Comparison of ENCODE assay signal across 8 cellular contexts in the genomic region with DNA sequence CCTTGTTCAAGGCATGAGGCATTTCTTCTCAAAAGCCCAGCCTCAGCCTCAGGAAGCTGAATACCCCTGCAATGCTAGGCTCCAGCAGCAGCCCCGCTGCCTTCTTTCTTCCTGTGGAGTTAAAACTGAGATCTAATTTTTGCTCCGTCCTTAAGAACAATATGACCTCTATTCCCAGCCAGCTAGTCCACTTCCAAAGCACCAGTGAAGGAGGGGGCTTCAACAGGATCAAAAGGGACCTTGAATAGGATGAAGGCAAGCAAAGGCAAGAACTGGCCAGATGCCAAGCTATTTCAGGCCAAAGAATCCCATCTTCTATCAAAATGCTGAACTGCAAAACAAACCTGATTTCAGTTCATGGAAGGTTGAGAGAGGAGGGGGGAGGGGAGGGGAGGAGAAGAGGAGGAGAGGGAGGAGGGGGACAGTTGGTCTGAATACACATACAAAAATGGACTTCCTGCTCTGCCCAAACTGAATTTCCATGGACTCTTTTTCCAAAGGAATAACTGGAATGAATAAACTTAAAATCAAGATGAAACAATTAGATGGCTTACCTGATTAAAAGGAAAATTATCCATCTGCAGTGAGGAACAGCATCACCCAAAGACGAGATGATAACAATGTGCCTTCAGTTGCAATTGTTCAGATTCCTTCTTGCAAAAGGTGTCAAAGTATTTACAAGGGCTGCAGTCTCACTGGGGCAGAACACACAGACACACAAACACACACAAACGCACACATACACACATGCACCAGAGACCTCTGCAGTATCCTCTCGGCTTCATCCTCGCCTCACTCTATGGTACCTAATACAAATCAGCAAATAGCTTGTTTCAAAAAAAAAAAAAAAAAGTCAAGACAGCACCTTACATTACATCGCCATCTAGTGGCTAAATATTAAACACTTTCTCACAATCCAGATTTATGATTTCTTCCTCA. TPM values are rescaled to one million over a fixed set of nuclear protein-coding genes. Genes with fewer than 3 reads are reported as not detected.
A peak's percentile ranks its signal among the peaks of the same experiment; 100 is the strongest.
DNase-seq lines count a peak whose midpoint lies in the region; ATAC-seq, FAIRE-seq and TF ChIP-seq lines count a peak whose summit lies in the region.

A gene (minus strand): TSS at position 804 of the 939 bp plus-strand sequence. CDS start 54,399 bp downstream, outside the sequence.

- no peak within 1 kb of the TSS for H3K4me2 ChIP-seq in endothelial cell of umbilical vein (ENCODE audit: insufficient read depth, low read length)

- peak; percentile 75 for TF ChIP-seq CTCF in A673 (conservative IDR thresholded peaks at IDR 0.05; ENCODE audit: low read depth, low read length)
- TF ChIP-seq CTCF in GM12872 (IDR thresholded peaks at IDR 0.05; ENCODE audit: insufficient read depth, low read depth, low read length): peak; percentile 64
- peak; percentile 41 to 50 for TF ChIP-seq CTCF in endothelial cell of umbilical vein (IDR thresholded peaks at IDR 0.05; ENCODE audit: extremely low read depth in 1 of 2, insufficient read depth in 1 of 2, low read depth in 1 of 2, low read length in 2 of 2)

- FAIRE-seq in RCC 7860 (lab: Jason Lieb, UNC) (peak; percentile 76), endothelial cell of umbilical vein (lab: Jason Lieb, UNC) (peak; percentile 67)

- H3K4me1 Mint-ChIP-seq in naive thymus-derived CD4-positive, alpha-beta T cell: peaks cover 0 to 5% (median 4%) of the 10 kb centered on the region in 7 donors

- no peak within 1 kb of the TSS for H3K9ac ChIP-seq in endothelial cell of umbilical vein (replicated peaks; ENCODE audit: extremely low read depth, insufficient read depth, low read length)

- H3K9me1 ChIP-seq in endothelial cell of umbilical vein (replicated peaks; ENCODE audit: control insufficient read depth, extremely low read depth, insufficient read depth, low read length): no peaks in the 10 kb centered on the region

- H3K27ac Mint-ChIP-seq in naive thymus-derived CD4-positive, alpha-beta T cell: no peak within 1 kb of the TSS

- H3K4me1 ChIP-seq in A673 (ENCODE audit: insufficient read depth, low read length, poor library complexity, severe bottlenecking): peaks cover 12% of the 10 kb centered on the region
- H3K4me1 ChIP-seq in endothelial cell of umbilical vein (ENCODE audit: control insufficient read depth, extremely low read depth, insufficient read depth, low read length): no peaks in the 10 kb centered on the region
- no peaks in the 10 kb centered on the region for H3K4me1 ChIP-seq in naive thymus-derived CD4-positive, alpha-beta T cell (ENCODE audit: control insufficient read depth in 2 of 2, insufficient read depth in 2 of 2, low read length in 2 of 2)

- no peak for TF ChIP-seq POLR2A in endothelial cell of umbilical vein (IDR thresholded peaks at IDR 0.05; ENCODE audit: low read depth, low read length)

- no TSS peak for BruUV-seq in A673 (replicated peaks; lab: Mats Ljungman, UMichigan)
- BruUV-seq in endothelial cell of umbilical vein (replicated peaks; lab: Mats Ljungman, UMichigan): no TSS peak

- H3K79me2 ChIP-seq in endothelial cell of umbilical vein (ENCODE audit: control insufficient read depth, insufficient read depth, low read length): no peaks in the 10 kb centered on the region

- intact Hi-C loops in A673 (cut with micrococcal nuclease; ENCODE audit: unreplicated experiment) (loop anchor here (2.0 to 10.0 kb wide), 4 partner anchors 70 to 1113 kb away; no protein-coding TSS in a partner anchor), endothelial cell of umbilical vein (cut with micrococcal nuclease) (loop anchor here (1.0 to 10.0 kb wide), 6 partner anchors 21 to 727 kb away; no protein-coding TSS in a partner anchor)
- intact Hi-C loops in naive thymus-derived CD4-positive, alpha-beta T cell (cut with micrococcal nuclease): loop anchor here (1.0 to 2.0 kb wide), 4 partner anchors 71 to 1134 kb away; no protein-coding TSS in a partner anchor

- peaks cover 10 to 29% (median 25%) of the 10 kb centered on the region in 5 donors for H3K27me3 Mint-ChIP-seq in naive thymus-derived CD4-positive, alpha-beta T cell

- no peaks in the 10 kb centered on the region for H3K36me3 ChIP-seq in A673 (ENCODE audit: insufficient read depth, low read length, poor library complexity, severe bottlenecking)
- H3K36me3 ChIP-seq in endothelial cell of umbilical vein (ENCODE audit: control insufficient read depth in 2 of 2, extremely low read depth in 1 of 2, insufficient read depth in 2 of 2, low read length in 2 of 2): no peaks in the 10 kb centered on the region
- no peaks in the 10 kb centered on the region for H3K36me3 ChIP-seq in naive thymus-derived CD4-positive, alpha-beta T cell (ENCODE audit: control insufficient read depth in 2 of 3, insufficient read depth in 3 of 3, low read length in 3 of 3)

- no peaks in the 10 kb centered on the region for H4K20me1 ChIP-seq in endothelial cell of umbilical vein (replicated peaks; ENCODE audit: control insufficient read depth, extremely low read depth, insufficient read depth, low read length)

- CTCF ChIA-PET in A673 (lab: Charles Lee): interaction anchor here (0.5 to 1.5 kb wide), 18 partner anchors 11 to 1393 kb away, joined by 3 to 18 read pairs (median 3); a partner anchor contains a TSS
- CTCF ChIA-PET in endothelial cell of umbilical vein (lab: Charles Lee): interaction anchor here (0.6 to 5.1 kb wide), 103 partner anchors 9 to 1992 kb away, joined by 3 to 287 read pairs (median 5); a partner anchor contains a TSS
- CTCF ChIA-PET in naive thymus-derived CD4-positive, alpha-beta T cell (lab: Charles Lee): interaction anchor here (0.6 to 1.9 kb wide), 9 partner anchors 35 to 1131 kb away, joined by 3 to 7 read pairs (median 3); a partner anchor contains a TSS

- peak within 1 kb of the TSS in 1 of 10 donors; percentile 51 for H3K4me3 Mint-ChIP-seq in naive thymus-derived CD4-positive, alpha-beta T cell

- POLR2A ChIA-PET in A673 (lab: Charles Lee; ENCODE audit: low non-redundant PET) (interaction anchor here (0.5 to 0.9 kb wide), 3 partner anchors 72 to 207 kb away, joined by 3 to 5 read pairs (median 4); a partner anchor contains a TSS), endothelial cell of umbilical vein (lab: Charles Lee) (interaction anchor here (1.4 kb wide), 1 partner anchor 174 kb away, joined by 14 read pairs; a partner anchor contains a TSS)
- POLR2A ChIA-PET in naive thymus-derived CD4-positive, alpha-beta T cell (lab: Charles Lee): interaction anchor here (1.3 kb wide), 1 partner anchor 174 kb away, joined by 4 read pairs; a partner anchor contains a TSS

- H3K36me3 Mint-ChIP-seq in naive thymus-derived CD4-positive, alpha-beta T cell: no peaks in the 10 kb centered on the region

- peak within 1 kb of the TSS; percentile 53 for H2AFZ ChIP-seq in endothelial cell of umbilical vein (ENCODE audit: low read depth, low read length)

- H3K27ac ChIP-seq in A673 (ENCODE audit: low read depth, low read length, poor library complexity, severe bottlenecking) (no peak within 1 kb of the TSS), endothelial cell of umbilical vein (ENCODE audit: insufficient read depth, low read depth, low read length) (no peak within 1 kb of the TSS)
- no peak within 1 kb of the TSS for H3K27ac ChIP-seq in naive thymus-derived CD4-positive, alpha-beta T cell (ENCODE audit: low read depth, low read length)

- H3K27me3 ChIP-seq in A673 (replicated peaks; ENCODE audit: insufficient read depth, low read depth, low read length, poor library complexity): no peaks in the 10 kb centered on the region
- peaks cover 8 to 17% of the 10 kb centered on the region in 2 experiments for H3K27me3 ChIP-seq in endothelial cell of umbilical vein (ENCODE audit: control insufficient read depth in 2 of 2, insufficient read depth in 2 of 2, low read length in 2 of 2)
- H3K27me3 ChIP-seq in naive thymus-derived CD4-positive, alpha-beta T cell (ENCODE audit: control insufficient read depth in 2 of 2, insufficient read depth in 2 of 2, low read length in 2 of 2): no peaks in the 10 kb centered on the region

- dilution Hi-C loops in endothelial cell of umbilical vein (cut with MboI; ENCODE audit: extremely low pct_ligation_motif_present, low sequenced_read_pairs): no loop called here

- H3K9me3 ChIP-seq in A673 (ENCODE audit: low read depth, low read length, poor library complexity, severe bottlenecking) (no peaks in the 10 kb centered on the region), endothelial cell of umbilical vein (replicated peaks; ENCODE audit: control insufficient read depth, insufficient read depth, low read length) (no peaks in the 10 kb centered on the region)
- H3K9me3 ChIP-seq in naive thymus-derived CD4-positive, alpha-beta T cell (ENCODE audit: control insufficient read depth in 2 of 3, low read length in 3 of 3): no peaks in the 10 kb centered on the region

- DNase-seq in A673 (ENCODE audit: low spot score) (peak; percentile 68), Kasumi-1 (lab: John Stamatoyannopoulos, UW) (peak; percentile 69 to 89), RCC 7860 (ENCODE audit: low spot score) (peak; percentile 39), endothelial cell of umbilical vein (ENCODE audit: low read depth, low spot score) (peak; percentile 64)
- DNase-seq in naive thymus-derived CD4-positive, alpha-beta T cell: peak in 6 of 9 donors; percentile 4 to 53 (median 29)

- H3K4me3 ChIP-seq in A673 (ENCODE audit: low read depth, low read length, poor library complexity, severe bottlenecking) (no peak within 1 kb of the TSS), endothelial cell of umbilical vein (replicated peaks in 1 of 3; ENCODE audit: insufficient read depth in 1 of 3, low read depth in 1 of 3, low read length in 3 of 3) (no peak within 1 kb of the TSS)
- no peak within 1 kb of the TSS for H3K4me3 ChIP-seq in naive thymus-derived CD4-positive, alpha-beta T cell (ENCODE audit: low read length)

- peak; percentile 63 for ATAC-seq in naive thymus-derived CD4-positive, alpha-beta T cell
- ATAC-seq in GM19463 (IDR thresholded peaks at IDR 0.05; ENCODE audit: unreplicated experiment) (no peak), HG03045 (IDR thresholded peaks at IDR 0.05; ENCODE audit: unreplicated experiment) (no peak)

- no peaks in the 10 kb centered on the region for H3K9me3 Mint-ChIP-seq in naive thymus-derived CD4-positive, alpha-beta T cell

TF ChIP-seq in endothelial cell of umbilical vein, 7 proteins besides CTCF, POLR2A, EP300 and RAD21 (continues in another document):
- TF ChIP-seq JUN (IDR thresholded peaks at IDR 0.05; ENCODE audit: borderline replicate concordance, insufficient read depth, insufficient read length, low read depth): no peak
- TF ChIP-seq GATA2 (IDR thresholded peaks at IDR 0.05; ENCODE audit: insufficient read depth, insufficient read length, low read depth, low read length): no peak

RNA-seq across cellular contexts. Expression of the gene that starts here (rescaled TPM):
- total RNA-seq in A673 (2021): 0.62 and 0.83 TPM in 2 replicates
- not detected in 2 replicates for total RNA-seq in endothelial cell of umbilical vein
- polyA plus RNA-seq in endothelial cell of umbilical vein: not detected in 2 replicates
- 0.01 TPM in 1 of 2 replicates, not detected in the other for polyA plus RNA-seq in endothelial cell of umbilical vein (2011; cell fraction: cytosol; rRNA removed)
- polyA plus RNA-seq in endothelial cell of umbilical vein (2011; cell fraction: nucleus; rRNA removed): 0.03 and 0.06 TPM in 2 replicates
- polyA plus RNA-seq in endothelial cell of umbilical vein (2012): not detected in 2 replicates
- polyA minus RNA-seq in endothelial cell of umbilical vein: not detected in 2 replicates
- polyA minus RNA-seq in endothelial cell of umbilical vein (2011; cell fraction: cytosol; rRNA and poly(A)+ RNA removed): not detected
- 0.05 and 0.24 TPM in 2 replicates for polyA minus RNA-seq in endothelial cell of umbilical vein (2011; cell fraction: nucleus; rRNA and poly(A)+ RNA removed)
- not detected for total RNA-seq in naive thymus-derived CD4-positive, alpha-beta T cell
- not detected for polyA plus RNA-seq in naive thymus-derived CD4-positive, alpha-beta T cell

Comparison
In these comparisons a context has a peak if more than half of its experiments do, and no peak if none do; other contexts are left out.
1. Peak in DNase-seq in A673; RNA of the gene not detected or under 1 TPM.
2. Peak in DNase-seq in endothelial cell of umbilical vein; RNA of the gene not detected or under 1 TPM.
3. Peak in DNase-seq and ATAC-seq in naive thymus-derived CD4-positive, alpha-beta T cell; RNA of the gene not detected or under 1 TPM.
4. DNase-seq: peak in every context shown above with its lines; median percentile 79 in Kasumi-1; 68 in A673; 64 in endothelial cell of umbilical vein; 39 in RCC 7860; 29 in naive thymus-derived CD4-positive, alpha-beta T cell.